Comparison of ENCODE assay signal across 1 cellular context in genomic region chr12:106769078-106769477, GRCh38.
TF ChIP-seq lines count a peak whose summit lies in the region.

No MANE protein-coding gene starts in this region.

TF ChIP-seq in liver, 16 proteins besides CTCF, POLR2A, EP300 and RAD21 (continued from another document):
- TF ChIP-seq HNF4G (IDR thresholded peaks at IDR 0.05), result no peak
- peak; percentile 75 to 85 for TF ChIP-seq RXRA (IDR thresholded peaks at IDR 0.05)
- TF ChIP-seq FOXA2 (IDR thresholded peaks at IDR 0.05), result peak; percentile 72
- TF ChIP-seq ZBTB33 (IDR thresholded peaks at IDR 0.05), result peak; percentile 69
- peak in 1 of 2 donors; percentile 19 for TF ChIP-seq GABPA (IDR thresholded peaks at IDR 0.05 in 1 of 2, conservative IDR thresholded peaks at IDR 0.05 in 1 of 2)
- peak; percentile 52 for TF ChIP-seq NR2F2 (IDR thresholded peaks at IDR 0.05)
- TF ChIP-seq REST (IDR thresholded peaks at IDR 0.05), result peak; percentile 78
- no peak for TF ChIP-seq EGR1 (IDR thresholded peaks at IDR 0.05; ENCODE audit: low read depth in 2 of 2)
